ENCODE assay signal across 2 cellular contexts in the genomic region with DNA sequence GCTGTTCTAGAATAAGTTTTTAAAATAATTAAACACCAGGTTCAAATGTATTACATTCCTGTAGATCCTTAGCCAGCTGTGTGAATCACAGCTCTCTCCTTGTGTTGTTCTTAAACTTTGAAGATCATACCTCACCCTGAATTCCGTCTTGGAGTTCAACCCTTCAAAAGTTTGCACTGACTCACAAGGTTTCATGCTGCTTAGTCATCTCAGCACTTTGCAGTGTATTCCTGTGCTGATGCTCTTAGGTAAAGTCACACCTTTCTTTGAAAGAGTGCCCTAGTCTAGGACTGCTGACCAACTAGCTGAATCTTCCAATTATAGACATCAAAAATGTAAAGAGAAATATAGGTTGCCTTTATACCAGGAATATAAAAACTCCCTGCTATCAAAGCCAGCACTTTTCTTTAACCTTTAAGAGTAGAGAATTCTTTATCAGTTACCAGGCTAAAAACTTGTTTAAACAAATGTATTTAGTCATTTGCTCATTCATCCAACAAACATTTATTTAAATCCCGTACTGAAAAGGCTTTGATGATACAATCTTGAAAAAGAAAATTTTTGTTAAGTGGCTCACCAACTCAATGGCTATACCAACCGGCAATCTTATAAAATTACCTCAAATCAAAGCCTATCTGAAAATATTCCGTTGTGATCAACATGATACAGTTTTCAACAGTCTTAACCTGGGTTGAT.
A peak's percentile ranks its signal among the peaks of the same experiment; 100 is the strongest.
TF ChIP-seq lines count a peak whose summit lies in the region.

No MANE protein-coding gene starts in this region.

TF ChIP-seq in A549, 52 proteins besides CTCF, POLR2A, EP300 and RAD21:
- TF ChIP-seq RNF2 (IDR thresholded peaks at IDR 0.05; ENCODE audit: borderline replicate concordance, low read depth): no peak
- TF ChIP-seq ZNF302 (CRISPR knock-in tag; IDR thresholded peaks at IDR 0.05): no peak
- no peak for TF ChIP-seq RCOR1 (IDR thresholded peaks at IDR 0.05; ENCODE audit: low read depth, low read length)
- peak in 1 of 2 experiments; percentile 36; a peak in 1 of 5 replicates for TF ChIP-seq JUN (IDR thresholded peaks at IDR 0.05)
- TF ChIP-seq KDM1A (IDR thresholded peaks at IDR 0.05; ENCODE audit: low read depth): no peak
- peak; percentile 64 for TF ChIP-seq MAFK (IDR thresholded peaks at IDR 0.05; ENCODE audit: partially characterized antibody)
- no peak for TF ChIP-seq CHD4 (IDR thresholded peaks at IDR 0.05; ENCODE audit: borderline replicate concordance)
- TF ChIP-seq TP53 (CRISPR knock-in tag; IDR thresholded peaks at IDR 0.05): no peak
- peak; percentile 89 for TF ChIP-seq JUNB (IDR thresholded peaks at IDR 0.05)
- TF ChIP-seq EHMT2 (IDR thresholded peaks at IDR 0.05; ENCODE audit: low read depth): no peak
- TF ChIP-seq TFCP2L1 (CRISPR knock-in tag; IDR thresholded peaks at IDR 0.05): no peak
- no peak for TF ChIP-seq E2F6 (IDR thresholded peaks at IDR 0.05; ENCODE audit: borderline replicate concordance, low read depth)
- peak; percentile 53; the same call in 1 of the 2 replicates for TF ChIP-seq GATA3 (IDR thresholded peaks at IDR 0.05; ENCODE audit: borderline replicate concordance)
- no peak for TF ChIP-seq HOXA7 (CRISPR knock-in tag; IDR thresholded peaks at IDR 0.05)
- TF ChIP-seq CEBPB (IDR thresholded peaks at IDR 0.05): 0 out of 4 replicates have a peak, but pooled peaks of 1 of the 2 experiments have one; percentile 3
- peak; percentile 73 for TF ChIP-seq FOSL2 (IDR thresholded peaks at IDR 0.05)
- TF ChIP-seq FOSL2 (CRISPR knock-in tag; IDR thresholded peaks at IDR 0.05): peak; percentile 72
- no peak for TF ChIP-seq SREBF2 (IDR thresholded peaks at IDR 0.05)
- TF ChIP-seq USF2 (IDR thresholded peaks at IDR 0.05): no peak
- peak; percentile 51; the same call in 1 of the 2 replicates for TF ChIP-seq MAX (IDR thresholded peaks at IDR 0.05)

TF ChIP-seq in HCT116, 20 proteins besides CTCF, POLR2A, EP300 and RAD21:
- TF ChIP-seq TCF7L2 (IDR thresholded peaks at IDR 0.05; ENCODE audit: borderline replicate concordance, extremely low read depth, insufficient read depth, insufficient read length) (peak; percentile 56), JUND (IDR thresholded peaks at IDR 0.05) (peak; percentile 95), MAX (IDR thresholded peaks at IDR 0.05) (peak; percentile 63; the same call in 1 of the 2 replicates), EZH2 (IDR thresholded peaks at IDR 0.05) (no peak), EZH2phosphoT487 (IDR thresholded peaks at IDR 0.05; ENCODE audit: borderline replicate concordance) (no peak), FOSL1 (IDR thresholded peaks at IDR 0.05; ENCODE audit: low read depth) (peak; percentile 91), ELF1 (IDR thresholded peaks at IDR 0.05; ENCODE audit: borderline replicate concordance, low read depth) (no peak; the same call in 1 of the 2 replicates), ZNF274 (IDR thresholded peaks at IDR 0.05; ENCODE audit: low read depth, low read length) (no peak), ZFX (IDR thresholded peaks at IDR 0.05) (no peak), SP1 (IDR thresholded peaks at IDR 0.05; ENCODE audit: low read depth) (peak; percentile 84), POLR2AphosphoS5 (IDR thresholded peaks at IDR 0.05; ENCODE audit: low read depth, low read length) (0 out of 2 replicates have a peak, but pooled peaks have one; percentile 45), SRF (IDR thresholded peaks at IDR 0.05; ENCODE audit: low read depth) (peak; percentile 68), CEBPB (IDR thresholded peaks at IDR 0.05; ENCODE audit: low read depth) (peak; percentile 75), SIN3A (IDR thresholded peaks at IDR 0.05; ENCODE audit: low read depth) (peak; percentile 72), YY1 (IDR thresholded peaks at IDR 0.05; ENCODE audit: extremely low read depth, insufficient replicate concordance, low read depth, low read length) (no peak), ATF3 (IDR thresholded peaks at IDR 0.05) (0 out of 2 replicates have a peak, but pooled peaks have one; percentile 10), EGR1 (IDR thresholded peaks at IDR 0.05; ENCODE audit: low read depth) (no peak), CBX3 (IDR thresholded peaks at IDR 0.05; ENCODE audit: low read depth) (peak; percentile 84)
- TF ChIP-seq, protein P1, sequence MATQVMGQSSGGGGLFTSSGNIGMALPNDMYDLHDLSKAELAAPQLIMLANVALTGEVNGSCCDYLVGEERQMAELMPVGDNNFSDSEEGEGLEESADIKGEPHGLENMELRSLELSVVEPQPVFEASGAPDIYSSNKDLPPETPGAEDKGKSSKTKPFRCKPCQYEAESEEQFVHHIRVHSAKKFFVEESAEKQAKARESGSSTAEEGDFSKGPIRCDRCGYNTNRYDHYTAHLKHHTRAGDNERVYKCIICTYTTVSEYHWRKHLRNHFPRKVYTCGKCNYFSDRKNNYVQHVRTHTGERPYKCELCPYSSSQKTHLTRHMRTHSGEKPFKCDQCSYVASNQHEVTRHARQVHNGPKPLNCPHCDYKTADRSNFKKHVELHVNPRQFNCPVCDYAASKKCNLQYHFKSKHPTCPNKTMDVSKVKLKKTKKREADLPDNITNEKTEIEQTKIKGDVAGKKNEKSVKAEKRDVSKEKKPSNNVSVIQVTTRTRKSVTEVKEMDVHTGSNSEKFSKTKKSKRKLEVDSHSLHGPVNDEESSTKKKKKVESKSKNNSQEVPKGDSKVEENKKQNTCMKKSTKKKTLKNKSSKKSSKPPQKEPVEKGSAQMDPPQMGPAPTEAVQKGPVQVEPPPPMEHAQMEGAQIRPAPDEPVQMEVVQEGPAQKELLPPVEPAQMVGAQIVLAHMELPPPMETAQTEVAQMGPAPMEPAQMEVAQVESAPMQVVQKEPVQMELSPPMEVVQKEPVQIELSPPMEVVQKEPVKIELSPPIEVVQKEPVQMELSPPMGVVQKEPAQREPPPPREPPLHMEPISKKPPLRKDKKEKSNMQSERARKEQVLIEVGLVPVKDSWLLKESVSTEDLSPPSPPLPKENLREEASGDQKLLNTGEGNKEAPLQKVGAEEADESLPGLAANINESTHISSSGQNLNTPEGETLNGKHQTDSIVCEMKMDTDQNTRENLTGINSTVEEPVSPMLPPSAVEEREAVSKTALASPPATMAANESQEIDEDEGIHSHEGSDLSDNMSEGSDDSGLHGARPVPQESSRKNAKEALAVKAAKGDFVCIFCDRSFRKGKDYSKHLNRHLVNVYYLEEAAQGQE (IDR thresholded peaks at IDR 0.05; ENCODE audit: low read depth): no peak
- TF ChIP-seq, protein P2, sequence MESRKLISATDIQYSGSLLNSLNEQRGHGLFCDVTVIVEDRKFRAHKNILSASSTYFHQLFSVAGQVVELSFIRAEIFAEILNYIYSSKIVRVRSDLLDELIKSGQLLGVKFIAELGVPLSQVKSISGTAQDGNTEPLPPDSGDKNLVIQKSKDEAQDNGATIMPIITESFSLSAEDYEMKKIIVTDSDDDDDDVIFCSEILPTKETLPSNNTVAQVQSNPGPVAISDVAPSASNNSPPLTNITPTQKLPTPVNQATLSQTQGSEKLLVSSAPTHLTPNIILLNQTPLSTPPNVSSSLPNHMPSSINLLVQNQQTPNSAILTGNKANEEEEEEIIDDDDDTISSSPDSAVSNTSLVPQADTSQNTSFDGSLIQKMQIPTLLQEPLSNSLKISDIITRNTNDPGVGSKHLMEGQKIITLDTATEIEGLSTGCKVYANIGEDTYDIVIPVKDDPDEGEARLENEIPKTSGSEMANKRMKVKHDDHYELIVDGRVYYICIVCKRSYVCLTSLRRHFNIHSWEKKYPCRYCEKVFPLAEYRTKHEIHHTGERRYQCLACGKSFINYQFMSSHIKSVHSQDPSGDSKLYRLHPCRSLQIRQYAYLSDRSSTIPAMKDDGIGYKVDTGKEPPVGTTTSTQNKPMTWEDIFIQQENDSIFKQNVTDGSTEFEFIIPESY (IDR thresholded peaks at IDR 0.05; ENCODE audit: extremely low read depth, insufficient replicate concordance, low read length): no peak
